ENCODE assay signal across 9 cellular contexts in the genomic region with DNA sequence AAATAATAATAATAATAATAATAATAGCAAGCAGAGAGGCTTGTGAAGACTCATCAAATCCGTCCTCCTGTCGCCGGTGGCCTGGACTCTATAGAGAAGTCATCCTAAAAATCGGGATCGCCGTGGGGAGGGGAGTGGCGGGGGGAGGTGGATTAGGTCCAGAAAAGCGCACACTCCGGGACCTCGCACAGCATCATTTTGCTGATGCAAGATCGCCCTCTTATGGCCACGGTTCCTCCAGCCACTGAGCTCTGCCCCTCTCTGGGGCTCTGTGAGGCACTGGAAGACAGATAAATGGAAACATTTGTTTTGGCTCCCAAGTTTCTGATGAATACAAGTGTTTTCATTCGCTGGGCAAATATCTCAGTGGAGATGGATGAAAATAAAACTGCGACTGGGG.
DNase-seq lines count a peak whose midpoint lies in the region; ATAC-seq and TF ChIP-seq lines count a peak whose summit lies in the region.
"Had no signal": no experiment of that assay in that cellular context is flagged by ENCODE, and none has a peak within 500 bp of the region (broad histone marks: within the 10 kb centered on the region; RNA-seq: fewer than 3 reads in every experiment).

No MANE protein-coding gene starts in this region.

- H3K9me3 ChIP-seq in SJCRH30 (replicated peaks): no peaks in the 10 kb centered on the region
- H3K9me3 ChIP-seq in neural cell (ENCODE audit: low read length): no peaks in the 10 kb centered on the region
- H3K9me3 ChIP-seq: neutrophil had no signal

- H3K36me3 ChIP-seq in SJCRH30 (no peaks in the 10 kb centered on the region), neural cell (ENCODE audit: insufficient read depth, low read length) (no peaks in the 10 kb centered on the region)
- H3K36me3 ChIP-seq: neutrophil had no signal

- no peak overlapping the region for H3K4me2 ChIP-seq in neural cell (ENCODE audit: low read length)

- TF ChIP-seq EP300 in neural cell (conservative IDR thresholded peaks at IDR 0.05; ENCODE audit: poor library complexity, severe bottlenecking): no peak

- no peak overlapping the region for H3K4me3 ChIP-seq in SJCRH30
- H3K4me3 ChIP-seq in neural cell (ENCODE audit: low read length): no peak overlapping the region

- TF ChIP-seq POLR2A in erythroblast (IDR thresholded peaks at IDR 0.05; ENCODE audit: low read length): no peak

- H3K9ac ChIP-seq in neural cell (ENCODE audit: low read length): no peak overlapping the region

- H3K27me3 ChIP-seq in SJCRH30: peaks cover 17% of the 10 kb centered on the region
- H3K27me3 ChIP-seq in neural cell (ENCODE audit: insufficient read depth, low read depth, low read length): no peaks in the 10 kb centered on the region

- peak; percentile 82 for TF ChIP-seq RAD21 in neural cell (conservative IDR thresholded peaks at IDR 0.05)

- DNase-seq in DMS79 (lab: John Stamatoyannopoulos, UW) (peak; percentile 46), HT-29 (ENCODE audit: low spot score) (peak; percentile 55), SJCRH30 (peak; percentile 40 to 66), erythroblast (lab: John Stamatoyannopoulos, UW) (peak; percentile 62 to 72)
- no peak for DNase-seq in activated CD4-positive, CD25-positive, alpha-beta regulatory T cell (lab: John Stamatoyannopoulos, UW)

- H3K4me1 ChIP-seq in SJCRH30: no peaks in the 10 kb centered on the region

- H3K27ac ChIP-seq in SJCRH30 (no peak overlapping the region), neural cell (ENCODE audit: low read length) (no peak overlapping the region)
- H3K27ac ChIP-seq: neutrophil had no signal

- H2AFZ ChIP-seq in neural cell (ENCODE audit: low read depth, low read length): no peak overlapping the region

- no peaks in the 10 kb centered on the region for H3K79me2 ChIP-seq in neural cell (replicated peaks; ENCODE audit: insufficient read depth, low read length)

- no peaks in the 10 kb centered on the region for H3K9me2 ChIP-seq in neural cell (ENCODE audit: insufficient read depth, low read length)

- no peaks in the 10 kb centered on the region for H4K20me1 ChIP-seq in neural cell (ENCODE audit: insufficient read depth)

- ATAC-seq in GM18873 (IDR thresholded peaks at IDR 0.05; ENCODE audit: low FRiP score, unreplicated experiment) (no peak), HG03095 (IDR thresholded peaks at IDR 0.05; ENCODE audit: unreplicated experiment) (no peak)

- no peaks in the 10 kb centered on the region for H3F3A ChIP-seq in neural cell (ENCODE audit: insufficient read depth, low read length, poor library complexity, severe bottlenecking)

- TF ChIP-seq CTCF in neural cell (IDR thresholded peaks at IDR 0.05; ENCODE audit: poor library complexity, severe bottlenecking): peak; percentile 73

TF ChIP-seq in neural cell, 6 proteins besides CTCF, POLR2A, EP300 and RAD21:
- TF ChIP-seq SMC3 (conservative IDR thresholded peaks at IDR 0.05; ENCODE audit: poor library complexity) (peak; percentile 84), POLR2AphosphoS5 (IDR thresholded peaks at IDR 0.05) (no peak), MXI1 (conservative IDR thresholded peaks at IDR 0.05; ENCODE audit: poor library complexity, severe bottlenecking) (no peak)

Comparison
In these comparisons a context has a peak if more than half of its experiments do, and no peak if none do; other contexts are left out.
1. DNase-seq: peak in DMS79 (single experiment), HT-29 (single experiment), SJCRH30 (2 of 2) and erythroblast (2 of 2); none in activated CD4-positive, CD25-positive, alpha-beta regulatory T cell (0 of 4).